In the genomic region with DNA sequence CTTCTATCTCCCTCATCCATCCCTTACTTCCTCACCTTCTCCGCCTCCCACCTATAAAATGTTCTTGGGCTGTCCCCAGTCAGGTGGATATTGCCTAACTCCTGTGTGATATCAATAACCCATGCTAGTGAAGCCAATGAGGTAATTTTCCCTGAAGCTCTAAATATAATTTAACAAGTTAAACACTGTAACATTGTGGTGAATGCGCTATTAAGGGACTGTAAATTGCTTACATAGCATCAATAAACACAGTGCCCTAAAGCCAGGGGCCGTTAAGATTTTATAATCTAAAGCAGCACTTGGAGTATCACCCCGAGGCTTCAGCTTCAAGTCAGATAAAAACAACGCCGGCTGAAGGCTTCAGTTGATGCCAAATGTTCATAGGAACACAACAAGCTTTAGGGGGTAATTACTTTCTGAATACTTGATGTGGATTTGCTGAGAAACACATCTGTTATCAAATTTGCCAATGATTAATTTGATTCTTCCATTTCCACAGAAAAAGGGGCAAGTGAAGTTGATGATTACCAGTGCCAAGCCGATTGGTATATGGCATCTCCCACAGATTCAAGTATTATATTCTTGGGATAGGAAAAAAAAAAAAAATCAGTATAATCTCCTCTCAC, we compare ENCODE assay signal across 11 cellular contexts.
"Had no signal": no experiment of that assay in that cellular context is flagged by ENCODE, and none has a peak within 500 bp of the region (broad histone marks: within the 10 kb centered on the region; RNA-seq: fewer than 3 reads in every experiment).

No MANE protein-coding gene starts in this region.

- H3K27ac ChIP-seq: psoas muscle, right lobe of liver, testis, upper lobe of left lung had no signal

- H3K27me3 ChIP-seq: right lobe of liver, testis, upper lobe of left lung had no signal

- H3K36me3 ChIP-seq: right lobe of liver, upper lobe of left lung had no signal

- H3K9me3 ChIP-seq: right lobe of liver, testis had no signal

- DNase-seq: activated naive CD4-positive, alpha-beta T cell treated with Interleukin-2 at 50 U/mL for 16 hours; activated naive CD8-positive, alpha-beta T cell treated with anti-CD3 and anti-CD28 coated beads, Interleukin-2, amount 50 U/mL, for 24 hours; aorta; dermis blood vessel endothelial cell; effector memory CD8-positive, alpha-beta T cell; foreskin melanocyte; psoas muscle; right lobe of liver; T-helper 9 cell; testis; upper lobe of left lung had no signal

- H3K4me1 ChIP-seq: psoas muscle, right lobe of liver, testis had no signal

- H3K4me3 ChIP-seq: psoas muscle, right lobe of liver, testis, upper lobe of left lung had no signal
